Comparison of ENCODE assay signal across 8 cellular contexts in the genomic region with DNA sequence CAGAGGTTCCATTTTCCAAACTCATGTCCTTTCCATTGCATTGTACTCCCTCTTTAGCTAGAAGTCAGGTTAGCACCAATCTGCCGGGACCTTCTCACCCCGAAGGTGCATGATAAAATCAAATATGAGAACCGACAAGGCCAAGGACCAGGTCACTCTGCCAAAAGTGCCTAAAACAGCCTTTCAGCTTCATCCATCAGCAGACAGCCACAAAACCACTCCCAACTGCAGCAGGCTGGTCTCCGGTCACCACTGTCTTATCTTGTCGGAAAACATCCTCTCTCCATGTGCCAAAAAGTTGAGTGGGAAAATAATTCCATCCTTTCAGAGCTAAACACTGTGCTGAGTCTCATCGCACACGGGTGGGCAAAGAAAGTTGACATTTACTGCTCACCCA. TPM values are rescaled to one million over a fixed set of nuclear protein-coding genes. Genes with fewer than 3 reads are reported as not detected.
DNase-seq lines count a peak whose midpoint lies in the region; ATAC-seq and TF ChIP-seq lines count a peak whose summit lies in the region.

No MANE protein-coding gene starts in this region.

- peak overlapping the region; percentile 93 for H3K4me3 ChIP-seq in BE2C (ENCODE audit: low read depth, low read length)

- H3K4me1 ChIP-seq in BE2C: 0 out of 2 replicates have a peak, but pooled peaks cover 3% of the 10 kb centered on the region

- no peaks in the 10 kb centered on the region for H3K9me3 Mint-ChIP-seq in natural killer cell treated with Interleukin-12 subunit alpha and Interleukin-12 subunit beta and Interleukin-15 and Interleukin-18, amount 100 ng/mL, for 72 hours

- no peaks in the 10 kb centered on the region for H3K27me3 Mint-ChIP-seq in natural killer cell treated with Interleukin-12 subunit alpha and Interleukin-12 subunit beta and Interleukin-15 and Interleukin-18, amount 100 ng/mL, for 72 hours

- H3K9me3 ChIP-seq in BE2C (no peaks in the 10 kb centered on the region), KOPT-K1 (ENCODE audit: insufficient read depth, low read length, poor library complexity, severe bottlenecking) (no peaks in the 10 kb centered on the region)

- ATAC-seq in natural killer cell treated with Interleukin-12 subunit alpha and Interleukin-12 subunit beta and Interleukin-15 and Interleukin-18, amount 100 ng/mL, for 72 hours: no peak
- no peak for ATAC-seq in GM21723 (IDR thresholded peaks at IDR 0.05; ENCODE audit: unreplicated experiment)
- ATAC-seq in esophagus mucosa: no peak

- peaks cover 45 to 46% of the 10 kb centered on the region in 2 donors for H3K4me1 Mint-ChIP-seq in natural killer cell treated with Interleukin-12 subunit alpha and Interleukin-12 subunit beta and Interleukin-15 and Interleukin-18, amount 100 ng/mL, for 72 hours (ENCODE audit: low read depth in 2 of 2)

- peak overlapping the region; percentile 75 for H3K27ac ChIP-seq in KOPT-K1 (ENCODE audit: low read depth, low read length, poor library complexity, severe bottlenecking)
- H3K27ac ChIP-seq in cingulate gyrus (ENCODE audit: low read depth, low read length): peak overlapping the region; percentile 33

- peak overlapping the region; percentile 90 for H3K4me3 Mint-ChIP-seq in natural killer cell treated with Interleukin-12 subunit alpha and Interleukin-12 subunit beta and Interleukin-15 and Interleukin-18, amount 100 ng/mL, for 72 hours

- H3K36me3 Mint-ChIP-seq in natural killer cell treated with Interleukin-12 subunit alpha and Interleukin-12 subunit beta and Interleukin-15 and Interleukin-18, amount 100 ng/mL, for 72 hours: no peaks in the 10 kb centered on the region

- TF ChIP-seq CTCF in BE2C (IDR thresholded peaks at IDR 0.05; ENCODE audit: low read depth, low read length): no peak

- DNase-seq in BE2C: no peak
- DNase-seq in natural killer cell treated with Interleukin-12 subunit alpha and Interleukin-12 subunit beta and Interleukin-15 and Interleukin-18, amount 100 ng/mL, for 72 hours (ENCODE audit: low spot score): no peak
- no peak for DNase-seq in germinal center (ENCODE audit: low spot score)
- DNase-seq in DMS153 treated with DMSO at 0.1 percent for 48 hours (lab: John Stamatoyannopoulos, UW; ENCODE audit: unreplicated experiment): no peak

- H3K36me3 ChIP-seq in BE2C (no peaks in the 10 kb centered on the region), KOPT-K1 (ENCODE audit: insufficient read depth, low read length) (peaks cover 5% of the 10 kb centered on the region; the same call in 1 of the 2 replicates)

- H3K27me3 ChIP-seq in BE2C: no peaks in the 10 kb centered on the region

- H3K27ac Mint-ChIP-seq in natural killer cell treated with Interleukin-12 subunit alpha and Interleukin-12 subunit beta and Interleukin-15 and Interleukin-18, amount 100 ng/mL, for 72 hours: peak overlapping the region; percentile 83 to 93

RNA-seq across cellular contexts. Expression of a gene that starts 1.4 kb away (rescaled TPM):
- 155 TPM for polyA plus RNA-seq in BE2C (2012; ENCODE audit: insufficient read depth, insufficient read length, low read depth)
- total RNA-seq in natural killer cell treated with Interleukin-12 subunit alpha and Interleukin-12 subunit beta and Interleukin-15 and Interleukin-18, amount 100 ng/mL, for 72 hours: 100 to 1,000 TPM in 1 of 2 donors, 10 to 100 TPM in 1; 88.5 to 146 TPM
- total RNA-seq in esophagus mucosa: 28.5 TPM

RNA-seq across cellular contexts. Expression of a gene that starts 1.6 kb away (rescaled TPM):
- polyA plus RNA-seq in BE2C (2012; ENCODE audit: insufficient read depth, insufficient read length, low read depth): 26.5 TPM
- total RNA-seq in natural killer cell treated with Interleukin-12 subunit alpha and Interleukin-12 subunit beta and Interleukin-15 and Interleukin-18, amount 100 ng/mL, for 72 hours: 10 to 100 TPM; 23.2 to 29.2 TPM
- total RNA-seq in esophagus mucosa: 24.0 TPM

RNA-seq across cellular contexts. Expression of a gene that starts 60.0 kb away (rescaled TPM):
- polyA plus RNA-seq in BE2C (2012; ENCODE audit: insufficient read depth, insufficient read length, low read depth): 51.2 TPM
- 100 to 1,000 TPM in 1 of 2 donors, 10 to 100 TPM in 1; 78.4 to 105 TPM for total RNA-seq in natural killer cell treated with Interleukin-12 subunit alpha and Interleukin-12 subunit beta and Interleukin-15 and Interleukin-18, amount 100 ng/mL, for 72 hours
- 42.6 TPM for total RNA-seq in esophagus mucosa
